In genomic region chr12:2794261-2794735, GRCh38 we compare ENCODE assay signal across 8 cellular contexts. TPM values are rescaled to one million over a fixed set of nuclear protein-coding genes. Genes with fewer than 3 reads are reported as not detected.
DNase-seq lines count a peak whose midpoint lies in the region; ATAC-seq, FAIRE-seq and TF ChIP-seq lines count a peak whose summit lies in the region.

No MANE protein-coding gene starts in this region.

- peak; percentile 1 for ATAC-seq in HG03108 (IDR thresholded peaks at IDR 0.05; ENCODE audit: unreplicated experiment)
- ATAC-seq in natural killer cell, result peak in 2 of 3 donors; percentile 2

- no peaks in the 10 kb centered on the region for H3K9me3 Mint-ChIP-seq in natural killer cell

- H4K20me1 ChIP-seq in fibroblast of lung (ENCODE audit: control insufficient read depth, extremely low read depth, insufficient read depth, low read length), result no peaks in the 10 kb centered on the region

- H3K79me2 ChIP-seq in fibroblast of lung (ENCODE audit: control insufficient read depth, insufficient read depth, low read length), result peaks cover 19% of the 10 kb centered on the region

- FAIRE-seq in urothelium cell line (lab: Jason Lieb, UNC), result peak; percentile 53

- peak overlapping the region; percentile 72 for H3K4me2 ChIP-seq in fibroblast of lung (ENCODE audit: extremely low read depth, insufficient read depth, low read length)

- H3K9me3 ChIP-seq in fibroblast of lung (ENCODE audit: control insufficient read depth, insufficient read depth, low read depth, low read length), result no peaks in the 10 kb centered on the region

- H3K36me3 ChIP-seq in fibroblast of lung (ENCODE audit: control insufficient read depth, insufficient read depth, low read length), result peaks cover 13% of the 10 kb centered on the region

- peak overlapping the region; percentile 50 for H2AFZ ChIP-seq in fibroblast of lung (ENCODE audit: low read length)

- peak overlapping the region in 1 of 2 donors; percentile 77 for H3K27ac Mint-ChIP-seq in natural killer cell

- H3K4me1 Mint-ChIP-seq in natural killer cell, result peaks cover 10 to 18% of the 10 kb centered on the region in 2 donors

- DNase-seq in GM03348 (ENCODE audit: low spot score) (peak; percentile 81), fibroblast of lung (ENCODE audit: low read depth in 2 of 2) (peak in 1 of 2 donors; percentile 48), natural killer cell (peak; percentile 26), urothelium cell line (ENCODE audit: low spot score) (no peak), COR-L47 (lab: John Stamatoyannopoulos, UW) (no peak)
- peak; percentile 34 for DNase-seq in activated CD8-positive, alpha-beta memory T cell treated with anti-CD3 and anti-CD28 coated beads, Interleukin-2, amount 50 U/mL, for 4 hours
- DNase-seq in activated effector memory CD4-positive, alpha-beta T cell treated with anti-CD3 and anti-CD28 coated beads, Interleukin-2, amount 50 U/mL, for 16 hours, result no peak

- intact Hi-C loops in natural killer cell (cut with micrococcal nuclease), result no loop called here

- H3K27ac ChIP-seq in fibroblast of lung (ENCODE audit: insufficient read depth, low read length), result no peak overlapping the region

- peak overlapping the region; percentile 84 for H3K4me3 Mint-ChIP-seq in natural killer cell

- H3K27me3 Mint-ChIP-seq in natural killer cell (ENCODE audit: low read depth in 2 of 2), result no peaks in the 10 kb centered on the region

- H3K4me1 ChIP-seq in fibroblast of lung (ENCODE audit: control insufficient read depth, extremely low read depth, insufficient read depth, low read length), result peaks cover 2% of the 10 kb centered on the region

- H3K27me3 ChIP-seq in fibroblast of lung (ENCODE audit: control insufficient read depth, insufficient read depth, low read length), result no peaks in the 10 kb centered on the region

- no peaks in the 10 kb centered on the region for H3K36me3 Mint-ChIP-seq in natural killer cell

- peak overlapping the region; percentile 48 to 86 (median 62) for H3K4me3 ChIP-seq in fibroblast of lung (replicated peaks in 1 of 4; ENCODE audit: control extremely low read depth in 1 of 4, insufficient read depth in 1 of 4, low read depth in 3 of 4, low read length in 4 of 4)

- peak overlapping the region; percentile 44 for H3K9ac ChIP-seq in fibroblast of lung (ENCODE audit: insufficient read depth, low read length)

- TF ChIP-seq CTCF in fibroblast of lung (conservative IDR thresholded peaks at IDR 0.05 in 1 of 2, IDR thresholded peaks at IDR 0.05 in 1 of 2; ENCODE audit: low read depth in 1 of 2, low read length in 2 of 2) (no peak), natural killer cell (IDR thresholded peaks at IDR 0.05) (no peak)

RNA-seq across cellular contexts. Expression of gene FKBP4, which starts 0.5 kb away (rescaled TPM):
- total RNA-seq in fibroblast of lung (41.3 and 42.6 TPM in 2 replicates), natural killer cell (10 to 100 TPM; 28.1 to 43.0 (median 29.6) TPM)
- 23.0 and 32.7 TPM in 2 replicates for polyA plus RNA-seq in fibroblast of lung
- 27.0 and 37.9 TPM in 2 replicates for polyA plus RNA-seq in fibroblast of lung (2012)
- 21.9 and 27.5 TPM in 2 replicates for polyA minus RNA-seq in fibroblast of lung (ENCODE audit: low replicate concordance)

RNA-seq across cellular contexts. Expression of gene ITFG2, which starts 18.2 kb away (rescaled TPM):
- total RNA-seq in fibroblast of lung (11.0 and 13.5 TPM in 2 replicates), natural killer cell (10 to 100 TPM; 58.6 to 72.0 (median 59.9) TPM)
- polyA plus RNA-seq in fibroblast of lung, result 17.5 and 18.2 TPM in 2 replicates
- 19.0 and 28.7 TPM in 2 replicates for polyA plus RNA-seq in fibroblast of lung (2012)
- 44.3 and 47.0 TPM in 2 replicates for polyA minus RNA-seq in fibroblast of lung (ENCODE audit: low replicate concordance)

RNA-seq across cellular contexts. Expression of gene NRIP2, which starts 40.5 kb away (rescaled TPM):
- total RNA-seq in fibroblast of lung, result under 0.01 and 0.17 TPM in 2 replicates
- 0.08 and 0.21 TPM in 2 replicates for polyA plus RNA-seq in fibroblast of lung
- 0.44 and 0.58 TPM in 2 replicates for polyA plus RNA-seq in fibroblast of lung (2012)
- polyA minus RNA-seq in fibroblast of lung (ENCODE audit: low replicate concordance), result 0.35 and 2.8 TPM in 2 replicates
- not detected for total RNA-seq in natural killer cell

Comparison
In these comparisons a context has a peak if more than half of its experiments do, and no peak if none do; other contexts are left out.
1. DNase-seq: peak in GM03348 (single experiment), activated CD8-positive, alpha-beta memory T cell treated with anti-CD3 and anti-CD28 coated beads, Interleukin-2, amount 50 U/mL, for 4 hours (single experiment) and natural killer cell (single experiment); none in urothelium cell line (single experiment), COR-L47 (single experiment) and activated effector memory CD4-positive, alpha-beta T cell treated with anti-CD3 and anti-CD28 coated beads, Interleukin-2, amount 50 U/mL, for 16 hours (single experiment).